In genomic region chr15:60397772-60398445, GRCh38 we compare ENCODE assay signal across 1 cellular context.
A peak's percentile ranks its signal among the peaks of the same experiment; 100 is the strongest.
TF ChIP-seq lines count a peak whose summit lies in the region.

Gene ANXA2 (minus strand): TSS chr15:60397986. CDS start chr15:60386075, 11,911 bp downstream.

TF ChIP-seq in H1, 55 proteins besides CTCF, POLR2A, EP300 and RAD21 (continued from another document):
- TF ChIP-seq CHD7 (IDR thresholded peaks at IDR 0.05; ENCODE audit: insufficient replicate concordance, low read length), result no peak
- no peak for TF ChIP-seq HDAC6 (IDR thresholded peaks at IDR 0.05; ENCODE audit: low read depth, low read length)
- TF ChIP-seq ASH2L (IDR thresholded peaks at IDR 0.05; ENCODE audit: low read length), result no peak
- peak; percentile 22 for TF ChIP-seq POLR2AphosphoS5 (IDR thresholded peaks at IDR 0.05; ENCODE audit: low read depth, low read length)
- 0 out of 2 replicates have a peak, but pooled peaks have one; percentile 36 for TF ChIP-seq CREB1 (IDR thresholded peaks at IDR 0.05)
- TF ChIP-seq JUND (IDR thresholded peaks at IDR 0.05; ENCODE audit: low read length), result peak; percentile 66
- TF ChIP-seq SIX5 (IDR thresholded peaks at IDR 0.05; ENCODE audit: low read depth, low read length), result no peak
- peak; percentile 65 for TF ChIP-seq KDM4A (IDR thresholded peaks at IDR 0.05; ENCODE audit: low read depth, low read length, severe bottlenecking)
TF ChIP-seq in H1: peak in this region for 7.
